ENCODE assay signal across 8 cellular contexts in genomic region chr19:42246143-42246868, GRCh38. TPM values are rescaled to one million over a fixed set of nuclear protein-coding genes. Genes with fewer than 3 reads are reported as not detected.
DNase-seq lines count a peak whose midpoint lies in the region; ATAC-seq and TF ChIP-seq lines count a peak whose summit lies in the region.

No MANE protein-coding gene starts in this region.

- no peaks in the 10 kb centered on the region for H3K27me3 ChIP-seq in esophagus (ENCODE audit: control insufficient read depth in 1 of 2, insufficient read depth in 2 of 2, low read length in 2 of 2)

- H3K36me3 ChIP-seq in esophagus (ENCODE audit: control insufficient read depth in 2 of 2, insufficient read depth in 2 of 2, low read length in 1 of 2): peaks cover 0 to 7% of the 10 kb centered on the region in 2 donors

- no peaks in the 10 kb centered on the region for H3K9me3 Mint-ChIP-seq in naive thymus-derived CD8-positive, alpha-beta T cell

- no peaks in the 10 kb centered on the region for H3K27me3 Mint-ChIP-seq in naive thymus-derived CD8-positive, alpha-beta T cell

- H3K4me1 Mint-ChIP-seq in naive thymus-derived CD8-positive, alpha-beta T cell: peaks cover 22 to 67% (median 52%) of the 10 kb centered on the region in 4 donors

- H3K9me3 ChIP-seq in esophagus (ENCODE audit: control insufficient read depth in 2 of 2, insufficient read depth in 1 of 2, low read depth in 1 of 2, low read length in 1 of 2): no peaks in the 10 kb centered on the region

- peaks cover 0 to 5% (median 2%) of the 10 kb centered on the region in 3 donors for H3K36me3 Mint-ChIP-seq in naive thymus-derived CD8-positive, alpha-beta T cell

- POLR2A ChIA-PET in naive thymus-derived CD8-positive, alpha-beta T cell (lab: Charles Lee): interaction anchor here (0.6 to 10.6 kb wide), 8 partner anchors 11 to 1434 kb away, joined by 3 to 121 read pairs (median 4); partner anchors contain the start of gene CIC

- TF ChIP-seq POLR2A in GM19193 (IDR thresholded peaks at IDR 0.05; ENCODE audit: extremely low read depth, insufficient read depth, insufficient read length): peak; percentile 13

- H3K4me1 ChIP-seq in esophagus (ENCODE audit: control insufficient read depth in 2 of 2, insufficient read depth in 2 of 2, low read length in 1 of 2): peaks cover 3 to 12% of the 10 kb centered on the region in 2 donors

- DNase-seq in A172 (ENCODE audit: low spot score) (peak; percentile 75), SK-N-DZ (ENCODE audit: low spot score) (peak; percentile 56), NK-92 (lab: John Stamatoyannopoulos, UW; ENCODE audit: unreplicated experiment) (no peak)
- DNase-seq in naive thymus-derived CD8-positive, alpha-beta T cell: no peak
- DNase-seq in stimulated activated CD4-positive, alpha-beta T cell treated with anti-CD3 and anti-CD28 coated beads, Interleukin-4, amount 100 ng/mL, for 24 hours: no peak

- H3K27ac Mint-ChIP-seq in naive thymus-derived CD8-positive, alpha-beta T cell: peak overlapping the region in 8 of 10 donors; percentile 36 to 99 (median 75)

- ATAC-seq in naive thymus-derived CD8-positive, alpha-beta T cell: no peak
- ATAC-seq in HG03108 (IDR thresholded peaks at IDR 0.05; ENCODE audit: unreplicated experiment): no peak

- no peak overlapping the region for H3K4me3 Mint-ChIP-seq in naive thymus-derived CD8-positive, alpha-beta T cell

- H3K4me3 ChIP-seq in esophagus (ENCODE audit: low read depth in 1 of 2, low read length in 2 of 2): no peak overlapping the region

- WGBS in esophagus, 2 donors: 17 to 19% methylated on average over 10 of the region's 10 CpGs

- H3K27ac ChIP-seq in esophagus (ENCODE audit: low read depth in 2 of 2, low read length in 1 of 2): peak overlapping the region; percentile 6 to 27

RNA-seq across cellular contexts. Expression of gene GSK3A, which starts 3.9 kb away (rescaled TPM):
- 25.7 and 34.0 TPM in 2 replicates for total RNA-seq in A172 (2014; rRNA removed; shearing (Covaris generic))
- 39.7 and 55.9 TPM in 2 replicates for polyA plus RNA-seq in SK-N-DZ (2014; cell fraction: cytosol; rRNA removed)
- polyA plus RNA-seq in SK-N-DZ (2014; cell fraction: nucleus; rRNA removed): 26.7 and 35.8 TPM in 2 replicates
- polyA plus RNA-seq in esophagus: 10 to 100 TPM; 32.9 TPM
- total RNA-seq in naive thymus-derived CD8-positive, alpha-beta T cell: 10 to 100 TPM; 27.1 to 28.1 TPM
- 10 to 100 TPM in 2 of 3 donors, 1 to 10 TPM in 1; 9.9 to 19.3 (median 12.8) TPM for polyA plus RNA-seq in naive thymus-derived CD8-positive, alpha-beta T cell

RNA-seq across cellular contexts. Expression of gene ERF, which starts 8.6 kb away (rescaled TPM):
- 43.6 and 52.8 TPM in 2 replicates for total RNA-seq in A172 (2014; rRNA removed; shearing (Covaris generic))
- polyA plus RNA-seq in SK-N-DZ (2014; cell fraction: cytosol; rRNA removed): 30.2 and 33.4 TPM in 2 replicates
- 69.8 and 78.5 TPM in 2 replicates for polyA plus RNA-seq in SK-N-DZ (2014; cell fraction: nucleus; rRNA removed)
- polyA plus RNA-seq in esophagus: 10 to 100 TPM; 19.5 to 29.6 TPM
- 10 to 100 TPM; 41.0 to 47.3 TPM for total RNA-seq in naive thymus-derived CD8-positive, alpha-beta T cell
- polyA plus RNA-seq in naive thymus-derived CD8-positive, alpha-beta T cell: 1 to 10 TPM; 2.8 to 6.2 (median 4.6) TPM

RNA-seq across cellular contexts. Expression of gene CIC, which starts 22.7 kb away (rescaled TPM):
- 25.3 and 48.5 TPM in 2 replicates for total RNA-seq in A172 (2014; rRNA removed; shearing (Covaris generic))
- 14.2 and 17.4 TPM in 2 replicates for polyA plus RNA-seq in SK-N-DZ (2014; cell fraction: cytosol; rRNA removed)
- 35.7 and 42.1 TPM in 2 replicates for polyA plus RNA-seq in SK-N-DZ (2014; cell fraction: nucleus; rRNA removed)
- 10 to 100 TPM; 20.6 to 35.2 TPM for polyA plus RNA-seq in esophagus
- total RNA-seq in naive thymus-derived CD8-positive, alpha-beta T cell: 10 to 100 TPM; 84.7 to 87.4 TPM
- 1 to 10 TPM in 2 of 3 donors, under 1 TPM in 1; 0.43 to 1.8 (median 1.3) TPM for polyA plus RNA-seq in naive thymus-derived CD8-positive, alpha-beta T cell

RNA-seq across cellular contexts. Expression of gene ZNF526, which starts 26.2 kb away (rescaled TPM):
- total RNA-seq in A172 (2014; rRNA removed; shearing (Covaris generic)): 12.6 and 20.6 TPM in 2 replicates
- polyA plus RNA-seq in SK-N-DZ (2014; cell fraction: cytosol; rRNA removed): 7.7 and 9.3 TPM in 2 replicates
- polyA plus RNA-seq in SK-N-DZ (2014; cell fraction: nucleus; rRNA removed): 5.6 and 6.5 TPM in 2 replicates
- 1 to 10 TPM; 2.3 to 3.6 TPM for polyA plus RNA-seq in esophagus
- total RNA-seq in naive thymus-derived CD8-positive, alpha-beta T cell: 10 to 100 TPM; 16.6 to 20.1 TPM
- 1 to 10 TPM; 3.9 to 8.1 (median 4.5) TPM for polyA plus RNA-seq in naive thymus-derived CD8-positive, alpha-beta T cell

RNA-seq across cellular contexts. Expression of gene DEDD2, which starts 28.8 kb away (rescaled TPM):
- 65.3 and 75.4 TPM in 2 replicates for total RNA-seq in A172 (2014; rRNA removed; shearing (Covaris generic))
- polyA plus RNA-seq in SK-N-DZ (2014; cell fraction: cytosol; rRNA removed): 50.8 and 59.3 TPM in 2 replicates
- polyA plus RNA-seq in SK-N-DZ (2014; cell fraction: nucleus; rRNA removed): 44.6 and 50.5 TPM in 2 replicates
- polyA plus RNA-seq in esophagus: 10 to 100 TPM; 20.7 to 21.9 TPM
- total RNA-seq in naive thymus-derived CD8-positive, alpha-beta T cell: 10 to 100 TPM; 56.5 to 58.7 TPM
- polyA plus RNA-seq in naive thymus-derived CD8-positive, alpha-beta T cell: 100 to 1,000 TPM; 117 to 149 (median 133) TPM

Comparison
In these comparisons a context has a peak if more than half of its experiments do, and no peak if none do; other contexts are left out.
1. DNase-seq: peak in A172 (single experiment) and SK-N-DZ (single experiment); none in naive thymus-derived CD8-positive, alpha-beta T cell (0 of 10), NK-92 (single experiment) and stimulated activated CD4-positive, alpha-beta T cell treated with anti-CD3 and anti-CD28 coated beads, Interleukin-4, amount 100 ng/mL, for 24 hours (single experiment).